Comparison of ENCODE assay signal across 25 cellular contexts in genomic region chr10:119070395-119071165, GRCh38. TPM values are rescaled to one million over a fixed set of nuclear protein-coding genes. Genes with fewer than 3 reads are reported as not detected.
DNase-seq lines count a peak whose midpoint lies in the region; ATAC-seq, FAIRE-seq and TF ChIP-seq lines count a peak whose summit lies in the region.
"Had no signal": no experiment of that assay in that cellular context is flagged by ENCODE, and none has a peak within 500 bp of the region (broad histone marks: within the 10 kb centered on the region; RNA-seq: fewer than 3 reads in every experiment).

No MANE protein-coding gene starts in this region.

- FAIRE-seq in GM12892 (lab: Jason Lieb, UNC), result no peak
- FAIRE-seq: A549, GM12878 had no signal

- peaks cover 46% of the 10 kb centered on the region for H3K4me1 Mint-ChIP-seq in activated CD8-positive, alpha-beta memory T cell treated with anti-CD3 and anti-CD28 coated beads, Interleukin-2, amount 10 ng/mL, durations not matched to agents 7 days and 5 days
- peaks cover 21 to 47% (median 39%) of the 10 kb centered on the region in 4 donors for H3K4me1 Mint-ChIP-seq in CD4-positive, CD25-positive, alpha-beta regulatory T cell
- peaks cover 21% of the 10 kb centered on the region for H3K4me1 Mint-ChIP-seq in activated T-helper 17 cell treated with anti-CD3 and anti-CD28 coated beads, Interleukin-2, amount 50 U/mL, for 72 hours

- H3K4me3 ChIP-seq in CD4-positive, CD25-positive, alpha-beta regulatory T cell (ENCODE audit: low read depth, low read length), result no peak overlapping the region
- H3K4me3 ChIP-seq: A549; BLaER1 treated with 17β-estradiol and CSF1 and Interleukin-3, amounts not matched to agents 10 nM and 100 nM; GM12878 had no signal

- 0 out of 2 replicates have a peak, but pooled peaks have one; percentile 12 for TF ChIP-seq POLR2A in GM12892 (IDR thresholded peaks at IDR 0.05; ENCODE audit: low read depth, low read length)

- no peak overlapping the region for H3K4me3 Mint-ChIP-seq in activated CD8-positive, alpha-beta memory T cell treated with anti-CD3 and anti-CD28 coated beads, Interleukin-2, amount 10 ng/mL, durations not matched to agents 7 days and 5 days
- peak overlapping the region in 2 of 4 donors; percentile 18 to 19 for H3K4me3 Mint-ChIP-seq in CD4-positive, CD25-positive, alpha-beta regulatory T cell
- H3K4me3 Mint-ChIP-seq in activated T-helper 17 cell treated with anti-CD3 and anti-CD28 coated beads, Interleukin-2, amount 50 U/mL, for 72 hours, result no peak overlapping the region
- H3K4me3 Mint-ChIP-seq: CD8-positive, alpha-beta T cell had no signal

- peak overlapping the region; percentile 8 for H3K27ac Mint-ChIP-seq in activated CD8-positive, alpha-beta memory T cell treated with anti-CD3 and anti-CD28 coated beads, Interleukin-2, amount 10 ng/mL, durations not matched to agents 7 days and 5 days
- H3K27ac Mint-ChIP-seq in CD4-positive, CD25-positive, alpha-beta regulatory T cell, result peak overlapping the region; percentile 26 to 46 (median 27)
- H3K27ac Mint-ChIP-seq in activated T-helper 17 cell treated with anti-CD3 and anti-CD28 coated beads, Interleukin-2, amount 50 U/mL, for 72 hours, result peak overlapping the region; percentile 78
- H3K27ac Mint-ChIP-seq: CD8-positive, alpha-beta T cell had no signal

- H3K27me3 ChIP-seq in CD4-positive, CD25-positive, alpha-beta regulatory T cell (ENCODE audit: control insufficient read depth, insufficient read depth, low read length), result no peaks in the 10 kb centered on the region
- H3K27me3 ChIP-seq: BLaER1 treated with 17β-estradiol and CSF1 and Interleukin-3, amounts not matched to agents 10 nM and 100 nM had no signal

- H3K36me3 ChIP-seq in CD4-positive, CD25-positive, alpha-beta regulatory T cell (ENCODE audit: control insufficient read depth, insufficient read depth, low read length), result peaks cover 69% of the 10 kb centered on the region

- H3K9me3 ChIP-seq in CD4-positive, CD25-positive, alpha-beta regulatory T cell (ENCODE audit: control insufficient read depth in 2 of 2, low read length in 2 of 2), result no peaks in the 10 kb centered on the region
- H3K9me3 ChIP-seq: A549; BLaER1 treated with 17β-estradiol and CSF1 and Interleukin-3, amounts not matched to agents 10 nM and 100 nM had no signal

- H3K27me3 Mint-ChIP-seq in activated CD8-positive, alpha-beta memory T cell treated with anti-CD3 and anti-CD28 coated beads, Interleukin-2, amount 10 ng/mL, durations not matched to agents 7 days and 5 days, result no peaks in the 10 kb centered on the region
- H3K27me3 Mint-ChIP-seq in CD4-positive, CD25-positive, alpha-beta regulatory T cell, result peaks cover 6% of the 10 kb centered on the region
- no peaks in the 10 kb centered on the region for H3K27me3 Mint-ChIP-seq in activated T-helper 17 cell treated with anti-CD3 and anti-CD28 coated beads, Interleukin-2, amount 50 U/mL, for 72 hours

- H3K27ac ChIP-seq in CD4-positive, CD25-positive, alpha-beta regulatory T cell (ENCODE audit: insufficient read depth, low read length, poor library complexity, severe bottlenecking), result no peak overlapping the region
- H3K27ac ChIP-seq: A549; BLaER1 treated with 17β-estradiol and CSF1 and Interleukin-3, amounts not matched to agents 10 nM and 100 nM; HL-60; RWPE1 had no signal

- no peak for ATAC-seq in activated CD8-positive, alpha-beta memory T cell treated with anti-CD3 and anti-CD28 coated beads, Interleukin-2, amount 10 ng/mL, durations not matched to agents 7 days and 5 days
- no peak for ATAC-seq in CD4-positive, CD25-positive, alpha-beta regulatory T cell (ENCODE audit: low read depth in 2 of 2)
- ATAC-seq in activated T-helper 17 cell treated with anti-CD3 and anti-CD28 coated beads, Interleukin-2, amount 50 U/mL, for 72 hours (replicated peaks), result peak; percentile 24
- ATAC-seq in GM21717 (IDR thresholded peaks at IDR 0.05; ENCODE audit: unreplicated experiment), result no peak
- ATAC-seq: A549; CD8-positive, alpha-beta T cell; GM12878; HCT116 had no signal

- no peak for DNase-seq in activated CD8-positive, alpha-beta memory T cell treated with anti-CD3 and anti-CD28 coated beads, Interleukin-2, amount 10 ng/mL, durations not matched to agents 7 days and 5 days
- no peak for DNase-seq in activated CD8-positive, alpha-beta memory T cell treated with anti-CD3 and anti-CD28 coated beads, Interleukin-2, amount 50 U/mL, for 48 hours
- DNase-seq in CD4-positive, CD25-positive, alpha-beta regulatory T cell, result no peak
- DNase-seq in GM12892 (ENCODE audit: insufficient read length) (no peak), RPMI8226 (no peak)
- DNase-seq: AML-193; CD8-positive, alpha-beta T cell; DMS 273 treated with DMSO at 0.1 percent for 48 hours; DMS79; EL; GDM1; NCI-H1048; NCI-H1417; NCI-H1694; NCI-H2029 treated with DMSO at 0.1 percent for 48 hours; NCI-H526 treated with DMSO at 0.1 percent for 48 hours; SHP77 had no signal

- H3K4me1 ChIP-seq in CD4-positive, CD25-positive, alpha-beta regulatory T cell (ENCODE audit: control insufficient read depth, insufficient read depth, low read length, poor library complexity, severe bottlenecking), result peaks cover 35% of the 10 kb centered on the region
- H3K4me1 ChIP-seq: BLaER1 treated with 17β-estradiol and CSF1 and Interleukin-3, amounts not matched to agents 10 nM and 100 nM had no signal

- CTCF ChIA-PET in activated CD8-positive, alpha-beta memory T cell treated with anti-CD3 and anti-CD28 coated beads, Interleukin-2, amount 10 ng/mL, durations not matched to agents 7 days and 5 days (lab: Charles Lee), result no interaction called here

- peaks cover 69% of the 10 kb centered on the region for H3K36me3 Mint-ChIP-seq in activated CD8-positive, alpha-beta memory T cell treated with anti-CD3 and anti-CD28 coated beads, Interleukin-2, amount 10 ng/mL, durations not matched to agents 7 days and 5 days
- H3K36me3 Mint-ChIP-seq in CD4-positive, CD25-positive, alpha-beta regulatory T cell, result peaks cover 44% of the 10 kb centered on the region
- peaks cover 99% of the 10 kb centered on the region for H3K36me3 Mint-ChIP-seq in activated T-helper 17 cell treated with anti-CD3 and anti-CD28 coated beads, Interleukin-2, amount 50 U/mL, for 72 hours (ENCODE audit: low read depth)

- no peaks in the 10 kb centered on the region for H3K9me3 Mint-ChIP-seq in activated CD8-positive, alpha-beta memory T cell treated with anti-CD3 and anti-CD28 coated beads, Interleukin-2, amount 10 ng/mL, durations not matched to agents 7 days and 5 days (ENCODE audit: low read depth)
- H3K9me3 Mint-ChIP-seq in CD4-positive, CD25-positive, alpha-beta regulatory T cell, result no peaks in the 10 kb centered on the region
- no peaks in the 10 kb centered on the region for H3K9me3 Mint-ChIP-seq in activated T-helper 17 cell treated with anti-CD3 and anti-CD28 coated beads, Interleukin-2, amount 50 U/mL, for 72 hours
- H3K9me3 Mint-ChIP-seq: CD8-positive, alpha-beta T cell had no signal

RNA-seq across cellular contexts. Expression of gene EIF3A, which starts 10.0 kb away (rescaled TPM):
- total RNA-seq in activated CD8-positive, alpha-beta memory T cell treated with anti-CD3 and anti-CD28 coated beads, Interleukin-2, amount 10 ng/mL, durations not matched to agents 7 days and 5 days, result 100 to 1,000 TPM; 131 to 162 TPM
- total RNA-seq in CD4-positive, CD25-positive, alpha-beta regulatory T cell, result 203 TPM
- polyA plus RNA-seq in CD4-positive, CD25-positive, alpha-beta regulatory T cell, result 10 to 100 TPM; 66.4 to 74.8 (median 68.6) TPM
- 95.0 TPM for polyA plus RNA-seq in GM12892 (2012; ENCODE audit: missing spikeins)
- total RNA-seq in activated T-helper 17 cell treated with anti-CD3 and anti-CD28 coated beads, Interleukin-2, amount 50 U/mL, for 72 hours, result 100 to 1,000 TPM in 1 of 2 donors, 10 to 100 TPM in 1; 93.8 to 155 TPM

RNA-seq across cellular contexts. Expression of gene DENND10, which starts 33.3 kb away (rescaled TPM):
- total RNA-seq in activated CD8-positive, alpha-beta memory T cell treated with anti-CD3 and anti-CD28 coated beads, Interleukin-2, amount 10 ng/mL, durations not matched to agents 7 days and 5 days, result 10 to 100 TPM; 41.2 to 47.4 TPM
- total RNA-seq in CD4-positive, CD25-positive, alpha-beta regulatory T cell, result 82.6 TPM
- 100 to 1,000 TPM in 1 of 4 donors, 10 to 100 TPM in 3; 72.3 to 121 (median 92.3) TPM for polyA plus RNA-seq in CD4-positive, CD25-positive, alpha-beta regulatory T cell
- 21.8 TPM for polyA plus RNA-seq in GM12892 (2012; ENCODE audit: missing spikeins)
- total RNA-seq in activated T-helper 17 cell treated with anti-CD3 and anti-CD28 coated beads, Interleukin-2, amount 50 U/mL, for 72 hours, result 10 to 100 TPM; 15.6 to 32.0 TPM

RNA-seq across cellular contexts. Expression of gene NANOS1, which starts 41.1 kb away (rescaled TPM):
- under 1 TPM; 0.23 to 0.28 TPM for total RNA-seq in activated CD8-positive, alpha-beta memory T cell treated with anti-CD3 and anti-CD28 coated beads, Interleukin-2, amount 10 ng/mL, durations not matched to agents 7 days and 5 days
- 0.27 TPM for total RNA-seq in CD4-positive, CD25-positive, alpha-beta regulatory T cell
- polyA plus RNA-seq in CD4-positive, CD25-positive, alpha-beta regulatory T cell, result not detected
- polyA plus RNA-seq in GM12892 (2012; ENCODE audit: missing spikeins), result 0.70 TPM
- total RNA-seq in activated T-helper 17 cell treated with anti-CD3 and anti-CD28 coated beads, Interleukin-2, amount 50 U/mL, for 72 hours, result under 1 TPM; 0.11 to 0.30 TPM

Comparison
In these comparisons a context has a peak if more than half of its experiments do, and no peak if none do; other contexts are left out.
1. H3K27ac Mint-ChIP-seq: peak in every context shown above with its lines; median percentile 78 in activated T-helper 17 cell treated with anti-CD3 and anti-CD28 coated beads, Interleukin-2, amount 50 U/mL, for 72 hours; 27 in CD4-positive, CD25-positive, alpha-beta regulatory T cell; 8 in activated CD8-positive, alpha-beta memory T cell treated with anti-CD3 and anti-CD28 coated beads, Interleukin-2, amount 10 ng/mL, durations not matched to agents 7 days and 5 days.